Comparison of ENCODE assay signal across 17 cellular contexts in genomic region chr14:79111963-79112362, GRCh38.
A peak's percentile ranks its signal among the peaks of the same experiment; 100 is the strongest.
DNase-seq lines count a peak whose midpoint lies in the region; ATAC-seq, FAIRE-seq and TF ChIP-seq lines count a peak whose summit lies in the region.
"Had no signal": no experiment of that assay in that cellular context is flagged by ENCODE, and none has a peak within 500 bp of the region (broad histone marks: within the 10 kb centered on the region; RNA-seq: fewer than 3 reads in every experiment).

No MANE protein-coding gene starts in this region.

- no peaks in the 10 kb centered on the region for H3K27me3 Mint-ChIP-seq in CD8-positive, alpha-beta T cell (ENCODE audit: low read depth)
- H3K27me3 Mint-ChIP-seq: B cell; CD4-positive, alpha-beta memory T cell had no signal

- H3K4me1 Mint-ChIP-seq in CD8-positive, alpha-beta T cell (ENCODE audit: low read depth) = no peaks in the 10 kb centered on the region
- H3K4me1 Mint-ChIP-seq: B cell; CD4-positive, alpha-beta memory T cell had no signal

- POLR2A ChIA-PET in CD8-positive, alpha-beta T cell (lab: Charles Lee) = no interaction called here

- H3K27me3 ChIP-seq in muscle layer of colon (ENCODE audit: control insufficient read depth in 1 of 2, insufficient read depth in 2 of 2, low read length in 2 of 2) = no peaks in the 10 kb centered on the region
- no peaks in the 10 kb centered on the region for H3K27me3 ChIP-seq in skeletal muscle satellite cell (ENCODE audit: control insufficient read depth, insufficient read depth, low read length)
- H3K27me3 ChIP-seq in CD8-positive, alpha-beta T cell (ENCODE audit: insufficient read depth, low read length) = no peaks in the 10 kb centered on the region

- H3K36me3 Mint-ChIP-seq in CD8-positive, alpha-beta T cell = no peaks in the 10 kb centered on the region
- H3K36me3 Mint-ChIP-seq: CD4-positive, alpha-beta memory T cell had no signal

- peak; percentile 59 for DNase-seq in EH (ENCODE audit: low read depth)
- DNase-seq in amniotic epithelial cell (ENCODE audit: low read depth) = peak; percentile 2
- DNase-seq in CD8-positive, alpha-beta T cell = no peak
- no peak for DNase-seq in H54 (ENCODE audit: insufficient read length, low spot score)
- DNase-seq in NCI-H345 (lab: John Stamatoyannopoulos, UW) = no peak
- DNase-seq: CD4-positive, alpha-beta memory T cell; Kasumi-1; NCI-H1930; NCI-H2171; NCI-H774 had no signal

- CTCF ChIA-PET in CD8-positive, alpha-beta T cell (lab: Charles Lee) = interaction anchor here (0.7 kb wide), 1 partner anchor 256 kb away, joined by 3 read pairs; no protein-coding TSS in a partner anchor

- H3K4me3 Mint-ChIP-seq in CD8-positive, alpha-beta T cell = no peak overlapping the region
- H3K4me3 Mint-ChIP-seq: B cell; CD4-positive, alpha-beta memory T cell had no signal

- H3K4me3 ChIP-seq in muscle layer of colon (ENCODE audit: low read depth in 1 of 2, low read length in 2 of 2) = no peak overlapping the region
- H3K4me3 ChIP-seq in skeletal muscle satellite cell (ENCODE audit: low read length) = no peak overlapping the region
- H3K4me3 ChIP-seq in CD8-positive, alpha-beta T cell (ENCODE audit: low read depth, low read length) = no peak overlapping the region
- H3K4me3 ChIP-seq: HAP-1 had no signal

- H3K9ac ChIP-seq in muscle layer of colon (ENCODE audit: low read length) = no peak overlapping the region
- peak overlapping the region; percentile 26 for H3K9ac ChIP-seq in skeletal muscle satellite cell (ENCODE audit: low read depth, low read length)

- peak overlapping the region; percentile 10 for H3K27ac ChIP-seq in muscle layer of colon (ENCODE audit: low read depth, low read length)
- no peak overlapping the region for H3K27ac ChIP-seq in CD8-positive, alpha-beta T cell (ENCODE audit: low read depth, low read length)

- no peak for TF ChIP-seq POLR2A in H54 (IDR thresholded peaks at IDR 0.05; ENCODE audit: low read depth, low read length)

- H3K9me3 ChIP-seq in muscle layer of colon (ENCODE audit: low read length) (no peaks in the 10 kb centered on the region), skeletal muscle satellite cell (replicated peaks; ENCODE audit: low read length) (no peaks in the 10 kb centered on the region)
- no peaks in the 10 kb centered on the region for H3K9me3 ChIP-seq in CD8-positive, alpha-beta T cell (ENCODE audit: low read length)
- H3K9me3 ChIP-seq: HAP-1 had no signal

- FAIRE-seq in H54 (lab: Jason Lieb, UNC) = no peak
- FAIRE-seq: D721Med had no signal

- no peak overlapping the region for H3K27ac Mint-ChIP-seq in CD8-positive, alpha-beta T cell
- H3K27ac Mint-ChIP-seq: B cell; CD4-positive, alpha-beta memory T cell had no signal

- peak overlapping the region; percentile 23 for H3K4me2 ChIP-seq in skeletal muscle satellite cell (ENCODE audit: low read length)

- H3K36me3 ChIP-seq in muscle layer of colon (ENCODE audit: insufficient read depth, low read length) (no peaks in the 10 kb centered on the region), skeletal muscle satellite cell (ENCODE audit: insufficient read depth, low read length) (no peaks in the 10 kb centered on the region)
- no peaks in the 10 kb centered on the region for H3K36me3 ChIP-seq in CD8-positive, alpha-beta T cell (ENCODE audit: insufficient read depth, low read length)
- H3K36me3 ChIP-seq: HAP-1 had no signal

- intact Hi-C loops in CD8-positive, alpha-beta T cell (cut with DNase I, micrococcal nuclease) = no loop called here

- H3K4me1 ChIP-seq in muscle layer of colon (ENCODE audit: insufficient read depth, low read length) (peaks cover 15% of the 10 kb centered on the region), skeletal muscle satellite cell (ENCODE audit: control insufficient read depth, insufficient read depth, low read length) (peaks cover 16% of the 10 kb centered on the region)
- H3K4me1 ChIP-seq in CD8-positive, alpha-beta T cell (ENCODE audit: insufficient read depth, low read length) = no peaks in the 10 kb centered on the region
- H3K4me1 ChIP-seq: HAP-1 had no signal

- TF ChIP-seq CTCF in CD8-positive, alpha-beta T cell (IDR thresholded peaks at IDR 0.05) = no peak

- no peak for ATAC-seq in CD8-positive, alpha-beta T cell
- ATAC-seq: Panc1, Right ventricle myocardium inferior had no signal

- no peaks in the 10 kb centered on the region for H3K9me3 Mint-ChIP-seq in CD8-positive, alpha-beta T cell

Comparison
In these comparisons a context has a peak if more than half of its experiments do, and no peak if none do; other contexts are left out.
1. DNase-seq: peak in EH (single experiment) and amniotic epithelial cell (single experiment); none in CD8-positive, alpha-beta T cell (0 of 7), H54 (single experiment) and NCI-H345 (single experiment).